Comparison of ENCODE assay signal across 1 cellular context in the genomic region with DNA sequence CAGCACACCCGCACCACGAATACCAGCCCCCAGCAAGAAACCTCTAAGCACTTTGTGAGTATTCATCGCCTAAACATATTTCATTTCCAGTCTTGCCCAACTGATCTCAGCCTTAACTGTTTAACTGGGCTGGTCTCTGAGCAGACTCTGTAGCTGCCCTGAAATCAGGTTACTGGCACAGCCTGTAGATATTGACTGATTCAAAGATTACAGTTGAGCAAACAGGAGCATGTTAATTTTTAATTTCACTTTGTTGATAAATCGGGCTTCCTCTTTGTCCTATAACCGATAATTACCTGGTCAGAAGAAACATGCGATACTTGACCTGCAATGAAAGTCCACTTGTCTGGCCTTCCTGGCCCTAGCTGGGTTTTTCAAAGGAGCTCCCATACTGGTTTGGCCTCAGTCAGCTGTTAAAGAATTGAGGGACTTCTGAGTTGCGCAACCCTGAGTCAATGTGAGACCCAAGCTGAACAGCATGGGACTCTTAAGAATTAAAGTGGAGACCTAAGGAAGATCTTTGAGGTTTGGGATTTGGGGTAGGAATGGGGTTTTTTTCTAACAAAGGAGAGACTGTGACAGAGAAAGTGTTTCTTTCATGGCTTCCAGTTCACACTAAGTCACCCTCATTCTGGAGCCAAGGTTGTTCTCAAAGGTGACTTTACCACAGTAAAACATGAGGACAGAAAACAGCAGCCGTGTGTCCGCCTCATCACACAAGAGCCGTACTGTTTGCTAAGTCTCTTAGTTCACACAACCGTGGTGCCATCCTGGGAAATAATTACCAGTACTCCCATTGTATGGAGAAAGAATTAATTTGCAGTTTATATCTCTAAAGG.
A peak's percentile ranks its signal among the peaks of the same experiment; 100 is the strongest.
TF ChIP-seq lines count a peak whose summit lies in the region.

No MANE protein-coding gene starts in this region.

TF ChIP-seq in HepG2, 621 proteins besides CTCF, POLR2A, EP300 and RAD21 (continued from another document and continues in another):
- TF ChIP-seq CBX2 (IDR thresholded peaks at IDR 0.05; ENCODE audit: low read depth, low read length), result no peak
- no peak for TF ChIP-seq CBX2 (CRISPR knock-in tag; IDR thresholded peaks at IDR 0.05; ENCODE audit: low read depth)
- TF ChIP-seq JUN (CRISPR knock-in tag; IDR thresholded peaks at IDR 0.05), result no peak
- TF ChIP-seq, protein P1, sequence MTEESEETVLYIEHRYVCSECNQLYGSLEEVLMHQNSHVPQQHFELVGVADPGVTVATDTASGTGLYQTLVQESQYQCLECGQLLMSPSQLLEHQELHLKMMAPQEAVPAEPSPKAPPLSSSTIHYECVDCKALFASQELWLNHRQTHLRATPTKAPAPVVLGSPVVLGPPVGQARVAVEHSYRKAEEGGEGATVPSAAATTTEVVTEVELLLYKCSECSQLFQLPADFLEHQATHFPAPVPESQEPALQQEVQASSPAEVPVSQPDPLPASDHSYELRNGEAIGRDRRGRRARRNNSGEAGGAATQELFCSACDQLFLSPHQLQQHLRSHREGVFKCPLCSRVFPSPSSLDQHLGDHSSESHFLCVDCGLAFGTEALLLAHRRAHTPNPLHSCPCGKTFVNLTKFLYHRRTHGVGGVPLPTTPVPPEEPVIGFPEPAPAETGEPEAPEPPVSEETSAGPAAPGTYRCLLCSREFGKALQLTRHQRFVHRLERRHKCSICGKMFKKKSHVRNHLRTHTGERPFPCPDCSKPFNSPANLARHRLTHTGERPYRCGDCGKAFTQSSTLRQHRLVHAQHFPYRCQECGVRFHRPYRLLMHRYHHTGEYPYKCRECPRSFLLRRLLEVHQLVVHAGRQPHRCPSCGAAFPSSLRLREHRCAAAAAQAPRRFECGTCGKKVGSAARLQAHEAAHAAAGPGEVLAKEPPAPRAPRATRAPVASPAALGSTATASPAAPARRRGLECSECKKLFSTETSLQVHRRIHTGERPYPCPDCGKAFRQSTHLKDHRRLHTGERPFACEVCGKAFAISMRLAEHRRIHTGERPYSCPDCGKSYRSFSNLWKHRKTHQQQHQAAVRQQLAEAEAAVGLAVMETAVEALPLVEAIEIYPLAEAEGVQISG (CRISPR knock-in tag; IDR thresholded peaks at IDR 0.05), result peak; percentile 61; the same call in 1 of the 2 replicates
- TF ChIP-seq ZNF644 (CRISPR knock-in tag; IDR thresholded peaks at IDR 0.05; ENCODE audit: low read depth), result peak; percentile 98
- no peak for TF ChIP-seq ZNF775 (CRISPR knock-in tag; IDR thresholded peaks at IDR 0.05; ENCODE audit: borderline replicate concordance)
- no peak for TF ChIP-seq ZNF337 (CRISPR knock-in tag; IDR thresholded peaks at IDR 0.05; ENCODE audit: borderline replicate concordance, low read depth)
- TF ChIP-seq, protein P2, sequence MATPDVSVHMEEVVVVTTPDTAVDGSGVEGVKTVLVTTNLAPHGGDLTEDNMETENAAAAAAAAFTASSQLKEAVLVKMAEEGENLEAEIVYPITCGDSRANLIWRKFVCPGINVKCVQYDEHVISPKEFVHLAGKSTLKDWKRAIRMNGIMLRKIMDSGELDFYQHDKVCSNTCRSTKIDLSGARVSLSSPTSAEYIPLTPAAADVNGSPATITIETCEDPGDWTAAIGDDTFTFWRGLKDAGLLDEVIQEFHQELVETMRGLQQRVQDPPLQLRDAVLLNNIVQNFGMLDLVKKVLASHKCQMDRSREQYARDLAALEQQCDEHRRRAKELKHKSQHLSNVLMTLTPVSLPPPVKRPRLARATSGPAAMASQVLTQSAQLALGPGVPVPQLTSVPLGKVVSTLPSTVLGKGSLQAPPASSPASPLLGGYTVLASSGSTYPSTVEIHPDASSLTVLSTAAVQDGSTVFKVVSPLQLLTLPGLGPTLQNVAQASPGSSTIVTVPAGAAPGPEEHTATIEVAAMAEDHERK (CRISPR knock-in tag; IDR thresholded peaks at IDR 0.05; ENCODE audit: low read depth), result no peak
- TF ChIP-seq U2AF1 (optimal IDR thresholded peaks at IDR 0.05; ENCODE audit: low read depth, low read length), result no peak
- TF ChIP-seq ISX (CRISPR knock-in tag; conservative IDR thresholded peaks at IDR 0.05), result no peak
- TF ChIP-seq MED13 (CRISPR knock-in tag; IDR thresholded peaks at IDR 0.05), result peak; percentile 69; the same call in 1 of the 2 replicates
- TF ChIP-seq KAT8 (CRISPR knock-in tag; IDR thresholded peaks at IDR 0.05), result peak; percentile 50
- no peak; the same call in 1 of the 2 replicates for TF ChIP-seq JUND (CRISPR knock-in tag; IDR thresholded peaks at IDR 0.05)
- no peak for TF ChIP-seq RBM39 (IDR thresholded peaks at IDR 0.05; ENCODE audit: low read depth, low read length, poor library complexity, severe bottlenecking)
- TF ChIP-seq, protein P3, sequence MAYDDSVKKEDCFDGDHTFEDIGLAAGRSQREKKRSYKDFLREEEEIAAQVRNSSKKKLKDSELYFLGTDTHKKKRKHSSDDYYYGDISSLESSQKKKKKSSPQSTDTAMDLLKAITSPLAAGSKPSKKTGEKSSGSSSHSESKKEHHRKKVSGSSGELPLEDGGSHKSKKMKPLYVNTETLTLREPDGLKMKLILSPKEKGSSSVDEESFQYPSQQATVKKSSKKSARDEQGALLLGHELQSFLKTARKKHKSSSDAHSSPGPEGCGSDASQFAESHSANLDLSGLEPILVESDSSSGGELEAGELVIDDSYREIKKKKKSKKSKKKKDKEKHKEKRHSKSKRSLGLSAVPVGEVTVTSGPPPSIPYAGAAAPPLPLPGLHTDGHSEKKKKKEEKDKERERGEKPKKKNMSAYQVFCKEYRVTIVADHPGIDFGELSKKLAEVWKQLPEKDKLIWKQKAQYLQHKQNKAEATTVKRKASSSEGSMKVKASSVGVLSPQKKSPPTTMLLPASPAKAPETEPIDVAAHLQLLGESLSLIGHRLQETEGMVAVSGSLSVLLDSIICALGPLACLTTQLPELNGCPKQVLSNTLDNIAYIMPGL (CRISPR knock-in tag; IDR thresholded peaks at IDR 0.05; ENCODE audit: borderline replicate concordance in 1 of 2, low read depth in 1 of 2), result 0 out of 4 replicates have a peak, but pooled peaks of 1 of the 2 experiments have one; percentile 40
- peak; percentile 93; the same call in 1 of the 2 replicates for TF ChIP-seq GATAD2A (CRISPR knock-in tag; IDR thresholded peaks at IDR 0.05)
- TF ChIP-seq ZNF24 (IDR thresholded peaks at IDR 0.05), result 0 out of 2 replicates have a peak, but pooled peaks have one; percentile 40
- no peak for TF ChIP-seq ZNF672 (CRISPR knock-in tag; IDR thresholded peaks at IDR 0.05)
- TF ChIP-seq TEAD3 (CRISPR knock-in tag; optimal IDR thresholded peaks at IDR 0.05; ENCODE audit: borderline replicate concordance), result no peak
- peak; percentile 82 for TF ChIP-seq ZNF605 (CRISPR knock-in tag; IDR thresholded peaks at IDR 0.05)
- no peak for TF ChIP-seq PHF5A (CRISPR knock-in tag; IDR thresholded peaks at IDR 0.05; ENCODE audit: low read depth, unreplicated experiment)
- TF ChIP-seq, protein P4, sequence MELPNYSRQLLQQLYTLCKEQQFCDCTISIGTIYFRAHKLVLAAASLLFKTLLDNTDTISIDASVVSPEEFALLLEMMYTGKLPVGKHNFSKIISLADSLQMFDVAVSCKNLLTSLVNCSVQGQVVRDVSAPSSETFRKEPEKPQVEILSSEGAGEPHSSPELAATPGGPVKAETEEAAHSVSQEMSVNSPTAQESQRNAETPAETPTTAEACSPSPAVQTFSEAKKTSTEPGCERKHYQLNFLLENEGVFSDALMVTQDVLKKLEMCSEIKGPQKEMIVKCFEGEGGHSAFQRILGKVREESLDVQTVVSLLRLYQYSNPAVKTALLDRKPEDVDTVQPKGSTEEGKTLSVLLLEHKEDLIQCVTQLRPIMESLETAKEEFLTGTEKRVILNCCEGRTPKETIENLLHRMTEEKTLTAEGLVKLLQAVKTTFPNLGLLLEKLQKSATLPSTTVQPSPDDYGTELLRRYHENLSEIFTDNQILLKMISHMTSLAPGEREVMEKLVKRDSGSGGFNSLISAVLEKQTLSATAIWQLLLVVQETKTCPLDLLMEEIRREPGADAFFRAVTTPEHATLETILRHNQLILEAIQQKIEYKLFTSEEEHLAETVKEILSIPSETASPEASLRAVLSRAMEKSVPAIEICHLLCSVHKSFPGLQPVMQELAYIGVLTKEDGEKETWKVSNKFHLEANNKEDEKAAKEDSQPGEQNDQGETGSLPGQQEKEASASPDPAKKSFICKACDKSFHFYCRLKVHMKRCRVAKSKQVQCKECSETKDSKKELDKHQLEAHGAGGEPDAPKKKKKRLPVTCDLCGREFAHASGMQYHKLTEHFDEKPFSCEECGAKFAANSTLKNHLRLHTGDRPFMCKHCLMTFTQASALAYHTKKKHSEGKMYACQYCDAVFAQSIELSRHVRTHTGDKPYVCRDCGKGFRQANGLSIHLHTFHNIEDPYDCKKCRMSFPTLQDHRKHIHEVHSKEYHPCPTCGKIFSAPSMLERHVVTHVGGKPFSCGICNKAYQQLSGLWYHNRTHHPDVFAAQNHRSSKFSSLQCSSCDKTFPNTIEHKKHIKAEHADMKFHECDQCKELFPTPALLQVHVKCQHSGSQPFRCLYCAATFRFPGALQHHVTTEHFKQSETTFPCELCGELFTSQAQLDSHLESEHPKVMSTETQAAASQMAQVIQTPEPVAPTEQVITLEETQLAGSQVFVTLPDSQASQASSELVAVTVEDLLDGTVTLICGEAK (IDR thresholded peaks at IDR 0.05), result no peak
- TF ChIP-seq, protein P4 (CRISPR knock-in tag; IDR thresholded peaks at IDR 0.05), result no peak
- no peak for TF ChIP-seq ZNF713 (CRISPR knock-in tag; IDR thresholded peaks at IDR 0.05)
- TF ChIP-seq, protein P5, sequence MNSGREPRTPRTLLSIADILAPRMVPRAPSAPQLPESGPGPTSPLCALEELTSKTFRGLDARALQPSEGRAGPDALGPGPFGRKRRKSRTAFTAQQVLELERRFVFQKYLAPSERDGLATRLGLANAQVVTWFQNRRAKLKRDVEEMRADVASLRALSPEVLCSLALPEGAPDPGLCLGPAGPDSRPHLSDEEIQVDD (CRISPR knock-in tag; IDR thresholded peaks at IDR 0.05; ENCODE audit: borderline replicate concordance), result no peak
- peak; percentile 67; the same call in 1 of the 2 replicates for TF ChIP-seq BRCA1 (CRISPR knock-in tag; IDR thresholded peaks at IDR 0.05)
- peak; percentile 87 for TF ChIP-seq TCF7 (IDR thresholded peaks at IDR 0.05; ENCODE audit: low read depth)
- TF ChIP-seq, protein P6, sequence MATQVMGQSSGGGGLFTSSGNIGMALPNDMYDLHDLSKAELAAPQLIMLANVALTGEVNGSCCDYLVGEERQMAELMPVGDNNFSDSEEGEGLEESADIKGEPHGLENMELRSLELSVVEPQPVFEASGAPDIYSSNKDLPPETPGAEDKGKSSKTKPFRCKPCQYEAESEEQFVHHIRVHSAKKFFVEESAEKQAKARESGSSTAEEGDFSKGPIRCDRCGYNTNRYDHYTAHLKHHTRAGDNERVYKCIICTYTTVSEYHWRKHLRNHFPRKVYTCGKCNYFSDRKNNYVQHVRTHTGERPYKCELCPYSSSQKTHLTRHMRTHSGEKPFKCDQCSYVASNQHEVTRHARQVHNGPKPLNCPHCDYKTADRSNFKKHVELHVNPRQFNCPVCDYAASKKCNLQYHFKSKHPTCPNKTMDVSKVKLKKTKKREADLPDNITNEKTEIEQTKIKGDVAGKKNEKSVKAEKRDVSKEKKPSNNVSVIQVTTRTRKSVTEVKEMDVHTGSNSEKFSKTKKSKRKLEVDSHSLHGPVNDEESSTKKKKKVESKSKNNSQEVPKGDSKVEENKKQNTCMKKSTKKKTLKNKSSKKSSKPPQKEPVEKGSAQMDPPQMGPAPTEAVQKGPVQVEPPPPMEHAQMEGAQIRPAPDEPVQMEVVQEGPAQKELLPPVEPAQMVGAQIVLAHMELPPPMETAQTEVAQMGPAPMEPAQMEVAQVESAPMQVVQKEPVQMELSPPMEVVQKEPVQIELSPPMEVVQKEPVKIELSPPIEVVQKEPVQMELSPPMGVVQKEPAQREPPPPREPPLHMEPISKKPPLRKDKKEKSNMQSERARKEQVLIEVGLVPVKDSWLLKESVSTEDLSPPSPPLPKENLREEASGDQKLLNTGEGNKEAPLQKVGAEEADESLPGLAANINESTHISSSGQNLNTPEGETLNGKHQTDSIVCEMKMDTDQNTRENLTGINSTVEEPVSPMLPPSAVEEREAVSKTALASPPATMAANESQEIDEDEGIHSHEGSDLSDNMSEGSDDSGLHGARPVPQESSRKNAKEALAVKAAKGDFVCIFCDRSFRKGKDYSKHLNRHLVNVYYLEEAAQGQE (IDR thresholded peaks at IDR 0.05; ENCODE audit: borderline replicate concordance in 1 of 2, low read depth in 1 of 2, low read length in 2 of 2), result no peak
- TF ChIP-seq, protein P7, sequence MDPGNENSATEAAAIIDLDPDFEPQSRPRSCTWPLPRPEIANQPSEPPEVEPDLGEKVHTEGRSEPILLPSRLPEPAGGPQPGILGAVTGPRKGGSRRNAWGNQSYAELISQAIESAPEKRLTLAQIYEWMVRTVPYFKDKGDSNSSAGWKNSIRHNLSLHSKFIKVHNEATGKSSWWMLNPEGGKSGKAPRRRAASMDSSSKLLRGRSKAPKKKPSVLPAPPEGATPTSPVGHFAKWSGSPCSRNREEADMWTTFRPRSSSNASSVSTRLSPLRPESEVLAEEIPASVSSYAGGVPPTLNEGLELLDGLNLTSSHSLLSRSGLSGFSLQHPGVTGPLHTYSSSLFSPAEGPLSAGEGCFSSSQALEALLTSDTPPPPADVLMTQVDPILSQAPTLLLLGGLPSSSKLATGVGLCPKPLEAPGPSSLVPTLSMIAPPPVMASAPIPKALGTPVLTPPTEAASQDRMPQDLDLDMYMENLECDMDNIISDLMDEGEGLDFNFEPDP (CRISPR knock-in tag; conservative IDR thresholded peaks at IDR 0.05), result no peak
- no peak; the same call in 1 of the 2 replicates for TF ChIP-seq MIER2 (CRISPR knock-in tag; IDR thresholded peaks at IDR 0.05)
- TF ChIP-seq RBAK (CRISPR knock-in tag; IDR thresholded peaks at IDR 0.05), result no peak
